ENCODE assay signal across 1 cellular context in genomic region chr3:186917660-186918312, GRCh38.
TF ChIP-seq lines count a peak whose summit lies in the region.

No MANE protein-coding gene starts in this region.

TF ChIP-seq in endothelial cell of umbilical vein, 7 proteins besides CTCF, POLR2A, EP300 and RAD21:
- TF ChIP-seq POLR2AphosphoS5 (IDR thresholded peaks at IDR 0.05; ENCODE audit: insufficient read depth, low read depth, low read length) (no peak), MYC (IDR thresholded peaks at IDR 0.05; ENCODE audit: low read depth, low read length) (no peak), GATA2 (IDR thresholded peaks at IDR 0.05; ENCODE audit: insufficient read depth, insufficient read length, low read depth, low read length) (no peak), EZH2 (IDR thresholded peaks at IDR 0.05; ENCODE audit: borderline replicate concordance, low read depth, low read length, severe bottlenecking) (no peak), JUN (IDR thresholded peaks at IDR 0.05; ENCODE audit: borderline replicate concordance, insufficient read depth, insufficient read length, low read depth) (no peak), FOS (IDR thresholded peaks at IDR 0.05; ENCODE audit: borderline replicate concordance, insufficient read depth, low read length) (no peak), MAX (IDR thresholded peaks at IDR 0.05; ENCODE audit: insufficient read depth, insufficient read length) (no peak)
TF ChIP-seq in endothelial cell of umbilical vein: peak in this region for 0.
